ENCODE assay signal across 20 cellular contexts in the genomic region with DNA sequence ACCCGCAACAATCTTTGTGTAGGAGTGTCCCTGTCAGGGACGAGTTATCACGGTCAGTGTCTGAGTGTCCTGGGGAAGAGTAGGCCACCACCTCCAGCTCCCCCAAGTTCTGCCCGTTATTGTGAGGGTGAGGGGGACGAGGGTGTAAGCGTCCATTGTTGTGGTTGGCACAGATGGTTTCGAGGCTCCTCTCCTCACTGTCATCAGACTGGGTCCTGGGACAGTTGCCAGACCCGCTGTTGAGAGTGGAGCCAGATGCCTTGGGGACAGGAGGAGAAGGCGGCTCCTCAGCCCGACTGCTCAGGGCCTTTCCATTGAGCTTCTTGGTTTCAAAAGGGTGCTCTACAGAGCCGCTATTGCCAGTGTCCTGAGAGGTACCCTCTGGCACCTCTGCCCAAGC.
A peak's percentile ranks its signal among the peaks of the same experiment; 100 is the strongest.
DNase-seq lines count a peak whose midpoint lies in the region; ATAC-seq, FAIRE-seq and TF ChIP-seq lines count a peak whose summit lies in the region.
"Had no signal": no experiment of that assay in that cellular context is flagged by ENCODE, and none has a peak within 500 bp of the region (broad histone marks: within the 10 kb centered on the region; RNA-seq: fewer than 3 reads in every experiment).

No MANE protein-coding gene starts in this region.

- no peak overlapping the region for H3K27ac ChIP-seq in H1 (ENCODE audit: low read depth, low read length)
- peak overlapping the region; percentile 15 to 36 for H3K27ac ChIP-seq in thoracic aorta
- H3K27ac ChIP-seq: PC-9 had no signal

- 0 out of 2 replicates have a peak overlapping the region, but pooled peaks have one; percentile 19 for H2BK5ac ChIP-seq in H1 (ENCODE audit: low read depth, low read length)

- no peak overlapping the region for H2BK20ac ChIP-seq in H1 (ENCODE audit: low read length)

- H3K4me3 ChIP-seq in H1 (ENCODE audit: extremely low read depth in 1 of 4, insufficient read depth in 2 of 4, low read depth in 3 of 4, low read length in 4 of 4) (no peak overlapping the region), thoracic aorta (no peak overlapping the region)
- H3K4me3 ChIP-seq: GM23338, MG63, PC-9 had no signal

- no peak overlapping the region for H3K56ac ChIP-seq in H1 (replicated peaks; ENCODE audit: insufficient read length, low read depth, low read length)

- H3K23ac ChIP-seq in H1 (ENCODE audit: insufficient read length), result no peak overlapping the region

- H3K23me2 ChIP-seq in H1 (ENCODE audit: low read depth, low read length), result no peaks in the 10 kb centered on the region

- peaks cover 0 to 2% of the 10 kb centered on the region in 2 experiments for H4K20me1 ChIP-seq in H1 (replicated peaks in 1 of 2; ENCODE audit: control insufficient read depth in 1 of 2, insufficient read depth in 2 of 2, low read length in 2 of 2)

- peaks cover 2% of the 10 kb centered on the region; the same call in 1 of the 2 replicates for H3K79me1 ChIP-seq in H1 (ENCODE audit: low read depth, low read length)

- no peak for TF ChIP-seq POLR2A in H1 (IDR thresholded peaks at IDR 0.05; ENCODE audit: control extremely low read depth in 1 of 2, low read depth in 2 of 2, low read length in 2 of 2)

- CTCF ChIA-PET in H1 (lab: Charles Lee; ENCODE audit: partially characterized antibody), result no interaction called here

- no peak for TF ChIP-seq EP300 in H1 (IDR thresholded peaks at IDR 0.05; ENCODE audit: borderline replicate concordance in 1 of 2, low read depth in 2 of 2, low read length in 2 of 2)

- DNase-seq in Right ventricle myocardium superior (peak; percentile 55), Right ventricle myocardium inferior (ENCODE audit: missing footprints) (no peak), HTR-8/SVneo (ENCODE audit: insufficient read length, low spot score) (no peak), H1 (ENCODE audit: low read depth in 1 of 2, low spot score in 2 of 2) (no peak), thoracic aorta (ENCODE audit: low spot score) (no peak), dedifferentiated amniotic fluid mesenchymal stem cell (ENCODE audit: extremely low spot score) (no peak)
- DNase-seq: HCEC 1CT, KG1, MG63, NCI-H1105 treated with DMSO at 0.1 percent for 48 hours, NCI-H146, NCI-H2029 treated with DMSO at 0.1 percent for 48 hours, NCI-H446 treated with DMSO at 0.1 percent for 48 hours, NCI-H526, SHP77 had no signal

- no peak overlapping the region for H2BK15ac ChIP-seq in H1 (ENCODE audit: low read length)

- peaks cover 4 to 24% (median 12%) of the 10 kb centered on the region in 4 experiments; a peak in 6 of 7 replicates for H3K4me1 ChIP-seq in H1 (replicated peaks in 1 of 4; ENCODE audit: control insufficient read depth in 3 of 4, insufficient read depth in 4 of 4, low read length in 3 of 4)
- peaks cover 42 to 77% of the 10 kb centered on the region in 2 donors for H3K4me1 ChIP-seq in thoracic aorta (ENCODE audit: control insufficient read depth in 1 of 2, low read depth in 2 of 2)

- 90% methylated on average over 11 of the region's 11 CpGs; no CpG with 5 or more reads in 1 of the 2 experiments for WGBS in H1 (ENCODE audit: extremely low coverage in 1 of 2, insufficient coverage in 1 of 2, insufficient read length in 1 of 2, insufficient replicate concordance in 2 of 2, low coverage in 1 of 2, low lambda C conversion rate in 2 of 2, missing lambda C conversion rate in 1 of 2), 2 experiments

- H3K27me3 ChIP-seq in H1 (replicated peaks in 1 of 4; ENCODE audit: control insufficient read depth in 3 of 4, extremely low read depth in 1 of 4, insufficient read depth in 3 of 4, low read length in 3 of 4) (no peaks in the 10 kb centered on the region), thoracic aorta (replicated peaks; ENCODE audit: insufficient read depth) (no peaks in the 10 kb centered on the region)
- H3K27me3 ChIP-seq: MG63 had no signal

- no peak overlapping the region for H4K5ac ChIP-seq in H1 (ENCODE audit: insufficient read length, low read depth, low read length)

- H3K36me3 ChIP-seq in H1 (ENCODE audit: control insufficient read depth in 2 of 4, insufficient read depth in 4 of 4, low read length in 3 of 4) (peaks cover 6 to 16% (median 11%) of the 10 kb centered on the region in 4 experiments), thoracic aorta (peaks cover 18% of the 10 kb centered on the region)
- H3K36me3 ChIP-seq: MG63 had no signal

- ATAC-seq in Right ventricle myocardium superior (ENCODE audit: poor library complexity) (no peak), Right ventricle myocardium inferior (no peak), thoracic aorta (ENCODE audit: insufficient number of reproducible peaks, low FRiP score, low read depth) (no peak), HG02885 (IDR thresholded peaks at IDR 0.05; ENCODE audit: poor library complexity, unreplicated experiment) (no peak), HG03135 (IDR thresholded peaks at IDR 0.05; ENCODE audit: unreplicated experiment) (no peak)
- ATAC-seq: GM23338 had no signal

- no peaks in the 10 kb centered on the region for H3K9me3 ChIP-seq in H1 (ENCODE audit: insufficient read depth in 2 of 2, low read depth in 1 of 2, low read length in 1 of 2)
- H3K9me3 ChIP-seq in thoracic aorta, result no peaks in the 10 kb centered on the region
- H3K9me3 ChIP-seq: MG63 had no signal

- no peak overlapping the region for H3K18ac ChIP-seq in H1 (ENCODE audit: extremely low read depth, low read length)

- POLR2A ChIA-PET in H1 (lab: Charles Lee; ENCODE audit: partially characterized antibody), result no interaction called here

- H3K79me2 ChIP-seq in H1 (ENCODE audit: control insufficient read depth in 1 of 2, insufficient read depth in 2 of 2, low read length in 2 of 2), result no peaks in the 10 kb centered on the region

- H2AFZ ChIP-seq in H1 (ENCODE audit: low read length), result no peak overlapping the region
- H2AFZ ChIP-seq: GM23338, PC-9 had no signal

- no peak overlapping the region for H2AK5ac ChIP-seq in H1 (ENCODE audit: low read depth, low read length)

- no peak overlapping the region for H3K4me2 ChIP-seq in H1 (ENCODE audit: insufficient read depth in 1 of 2, low read depth in 2 of 2, low read length in 2 of 2)
- H3K4me2 ChIP-seq: GM23338, PC-9 had no signal

- no peak overlapping the region for H2BK12ac ChIP-seq in H1 (ENCODE audit: low read depth, low read length)

- intact Hi-C loops in Right ventricle myocardium superior (cut with DNase I), result no loop called here
- intact Hi-C loops in Right ventricle myocardium inferior (cut with DNase I), result loop anchor here (5.0 kb wide), 1 partner anchor 142 kb away; no protein-coding TSS in a partner anchor

- TF ChIP-seq RAD21 in H1 (IDR thresholded peaks at IDR 0.05 in 1 of 2, conservative IDR thresholded peaks at IDR 0.05 in 1 of 2; ENCODE audit: low read depth in 2 of 2, low read length in 2 of 2), result no peak

- no peak overlapping the region for H3K4ac ChIP-seq in H1 (replicated peaks; ENCODE audit: insufficient read length, low read depth, low read length)

- TF ChIP-seq CTCF in H1 (IDR thresholded peaks at IDR 0.05; ENCODE audit: control extremely low read depth in 1 of 3, insufficient read depth in 1 of 3, low read depth in 1 of 3, low read length in 3 of 3) (no peak), thoracic aorta (IDR thresholded peaks at IDR 0.05) (no peak)

- H3K9ac ChIP-seq in H1 (replicated peaks in 1 of 4; ENCODE audit: extremely low read depth in 1 of 4, low read depth in 3 of 4, low read length in 3 of 4), result no peak overlapping the region

- no peak overlapping the region for H2BK120ac ChIP-seq in H1 (replicated peaks; ENCODE audit: low read depth, low read length)

- peak; percentile 73 for FAIRE-seq in HTR-8/SVneo (lab: Jason Lieb, UNC)
- FAIRE-seq in H1 (lab: Jason Lieb, UNC), result no peak
- FAIRE-seq: G401.6 had no signal

- H3K14ac ChIP-seq in H1 (ENCODE audit: insufficient read length), result no peak overlapping the region

- no peak overlapping the region; the same call in 1 of the 2 replicates for H4K8ac ChIP-seq in H1 (ENCODE audit: extremely low read depth, insufficient read depth, low read length)

- H4K91ac ChIP-seq in H1 (replicated peaks; ENCODE audit: insufficient read length, low read length), result no peak overlapping the region

TF ChIP-seq in H1, 55 proteins besides CTCF, POLR2A, EP300 and RAD21:
- TF ChIP-seq PHF8 (conservative IDR thresholded peaks at IDR 0.05; ENCODE audit: low read depth, low read length), result no peak
- TF ChIP-seq, protein P1, sequence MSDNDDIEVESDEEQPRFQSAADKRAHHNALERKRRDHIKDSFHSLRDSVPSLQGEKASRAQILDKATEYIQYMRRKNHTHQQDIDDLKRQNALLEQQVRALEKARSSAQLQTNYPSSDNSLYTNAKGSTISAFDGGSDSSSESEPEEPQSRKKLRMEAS (IDR thresholded peaks at IDR 0.05), result no peak
- no peak for TF ChIP-seq SIX5 (IDR thresholded peaks at IDR 0.05; ENCODE audit: low read depth, low read length)
- TF ChIP-seq RFX5 (IDR thresholded peaks at IDR 0.05; ENCODE audit: borderline replicate concordance, low read depth, low read length), result no peak
- TF ChIP-seq KDM5A (IDR thresholded peaks at IDR 0.05; ENCODE audit: low read length), result no peak
- TF ChIP-seq, protein P2, sequence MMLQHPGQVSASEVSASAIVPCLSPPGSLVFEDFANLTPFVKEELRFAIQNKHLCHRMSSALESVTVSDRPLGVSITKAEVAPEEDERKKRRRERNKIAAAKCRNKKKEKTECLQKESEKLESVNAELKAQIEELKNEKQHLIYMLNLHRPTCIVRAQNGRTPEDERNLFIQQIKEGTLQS (IDR thresholded peaks at IDR 0.05; ENCODE audit: insufficient read depth, low read depth, low read length), result no peak
